Comparison of ENCODE assay signal across 19 cellular contexts in the genomic region with DNA sequence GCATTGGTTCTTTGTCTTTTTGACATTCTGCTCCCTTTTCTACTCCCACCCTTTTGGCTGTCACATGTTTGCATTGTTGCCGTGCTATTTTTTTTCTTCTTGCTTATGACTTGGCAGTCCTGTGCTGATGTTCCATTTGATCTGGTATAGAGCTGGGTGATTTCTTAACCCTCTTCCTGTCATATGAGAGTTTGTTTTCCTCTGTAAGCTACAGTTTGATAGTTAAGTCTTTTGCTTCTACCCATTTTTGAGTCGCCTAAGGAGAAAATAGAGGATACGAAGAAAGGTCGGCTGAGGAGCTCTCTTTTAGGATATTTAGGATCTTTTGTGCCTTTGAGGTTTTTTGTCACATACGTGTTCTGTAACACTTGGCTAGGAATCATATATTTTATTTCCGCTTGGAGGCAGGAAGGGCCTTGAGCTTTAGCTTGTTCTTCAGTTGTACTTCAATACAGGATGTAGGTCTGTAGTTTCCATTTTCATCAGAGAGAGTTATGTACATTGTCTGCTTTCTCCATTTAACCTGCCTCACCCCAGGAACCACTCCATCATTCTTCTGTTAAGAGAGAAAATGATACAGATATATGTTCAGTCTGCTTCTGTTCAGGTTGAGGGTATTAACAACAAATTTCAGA.
DNase-seq lines count a peak whose midpoint lies in the region; ATAC-seq and TF ChIP-seq lines count a peak whose summit lies in the region.
"Had no signal": no experiment of that assay in that cellular context is flagged by ENCODE, and none has a peak within 500 bp of the region (broad histone marks: within the 10 kb centered on the region; RNA-seq: fewer than 3 reads in every experiment).

No MANE protein-coding gene starts in this region.

- no peaks in the 10 kb centered on the region for H3K27me3 Mint-ChIP-seq in CD8-positive, alpha-beta T cell (ENCODE audit: low read depth)
- H3K27me3 Mint-ChIP-seq in activated T-helper 1 cell treated with anti-CD3 and anti-CD28 coated beads, Interleukin-12 subunit alpha, Interleukin-12 subunit beta, Interleukin-2, Interleukin-4 antibody, amounts not matched to agents 30 ng/mL and 10 ng/mL and 1 ng/mL, durations not matched to agents 14 hours and 24 hours and 36 hours (ENCODE audit: insufficient read depth): no peaks in the 10 kb centered on the region

- H3K4me3 Mint-ChIP-seq in CD8-positive, alpha-beta T cell: peak overlapping the region; percentile 70
- peak overlapping the region; percentile 3 for H3K4me3 Mint-ChIP-seq in activated T-helper 1 cell treated with anti-CD3 and anti-CD28 coated beads, Interleukin-12 subunit alpha, Interleukin-12 subunit beta, Interleukin-2, Interleukin-4 antibody, amounts not matched to agents 30 ng/mL and 10 ng/mL and 1 ng/mL, durations not matched to agents 14 hours and 24 hours and 36 hours
- H3K4me3 Mint-ChIP-seq: H9 had no signal

- H3K27ac Mint-ChIP-seq in CD8-positive, alpha-beta T cell: peak overlapping the region; percentile 97
- peak overlapping the region; percentile 90 for H3K27ac Mint-ChIP-seq in activated T-helper 1 cell treated with anti-CD3 and anti-CD28 coated beads, Interleukin-12 subunit alpha, Interleukin-12 subunit beta, Interleukin-2, Interleukin-4 antibody, amounts not matched to agents 30 ng/mL and 10 ng/mL and 1 ng/mL, durations not matched to agents 14 hours and 24 hours and 36 hours
- H3K27ac Mint-ChIP-seq: H9 had no signal

- intact Hi-C loops in CD8-positive, alpha-beta T cell (cut with DNase I, micrococcal nuclease): loop anchor here (1.0 to 10.0 kb wide), 7 partner anchors 13 to 565 kb away; a partner anchor contains a TSS
- intact Hi-C loops in activated T-helper 1 cell treated with anti-CD3 and anti-CD28 coated beads, Interleukin-12 subunit alpha, Interleukin-12 subunit beta, Interleukin-2, Interleukin-4 antibody, amounts not matched to agents 30 ng/mL and 10 ng/mL and 1 ng/mL, durations not matched to agents 14 hours and 24 hours and 36 hours (cut with micrococcal nuclease): no loop called here

- TF ChIP-seq CTCF in CD8-positive, alpha-beta T cell (IDR thresholded peaks at IDR 0.05): no peak
- no peak for TF ChIP-seq CTCF in fibroblast of pulmonary artery (IDR thresholded peaks at IDR 0.05; ENCODE audit: low read length, missing control alignments)

- peak; percentile 19 for DNase-seq in CD1c-positive myeloid dendritic cell (ENCODE audit: extremely low spot score)
- peak in 1 of 7 experiments; percentile 41 for DNase-seq in CD8-positive, alpha-beta T cell
- DNase-seq in activated T-helper 1 cell treated with anti-CD3 and anti-CD28 coated beads, Interleukin-12 subunit alpha, Interleukin-12 subunit beta, Interleukin-2, Interleukin-4 antibody, amounts not matched to agents 30 ng/mL and 10 ng/mL and 1 ng/mL, durations not matched to agents 14 hours and 24 hours and 36 hours (ENCODE audit: low spot score): no peak
- peak; percentile 51 for DNase-seq in fibroblast of pulmonary artery (ENCODE audit: low read depth)
- DNase-seq in iPS-NIHi7 (ENCODE audit: extremely low spot score): no peak
- no peak for DNase-seq in stimulated activated CD4-positive, alpha-beta T cell treated with anti-CD3 and anti-CD28 coated beads, Interleukin-2, amount 100 ng/mL, for 24 hours
- DNase-seq in MV-4-11 (lab: John Stamatoyannopoulos, UW): no peak
- DNase-seq: effector CD8-positive, alpha-beta T cell; H9; IMR-90; NCI-H187 treated with DMSO at 0.1 percent for 48 hours; NCI-H446 treated with DMSO at 0.1 percent for 48 hours; NK-92 treated with Interleukin-12 subunit alpha and Interleukin-12 subunit beta, amount 100 ng/mL, for 24 hours; sigmoid colon had no signal

- H3K4me1 Mint-ChIP-seq in CD8-positive, alpha-beta T cell (ENCODE audit: low read depth): peaks cover 40% of the 10 kb centered on the region
- H3K4me1 Mint-ChIP-seq in activated T-helper 1 cell treated with anti-CD3 and anti-CD28 coated beads, Interleukin-12 subunit alpha, Interleukin-12 subunit beta, Interleukin-2, Interleukin-4 antibody, amounts not matched to agents 30 ng/mL and 10 ng/mL and 1 ng/mL, durations not matched to agents 14 hours and 24 hours and 36 hours (ENCODE audit: low read depth): peaks cover 15% of the 10 kb centered on the region
- H3K4me1 Mint-ChIP-seq: H9 had no signal

- H3K4me3 ChIP-seq in CD8-positive, alpha-beta T cell (ENCODE audit: low read depth, low read length): no peak overlapping the region
- no peak overlapping the region for H3K4me3 ChIP-seq in fibroblast of pulmonary artery (replicated peaks; ENCODE audit: low read depth, low read length)
- H3K4me3 ChIP-seq: breast epithelium, sigmoid colon had no signal

- no peaks in the 10 kb centered on the region for H3K36me3 ChIP-seq in CD8-positive, alpha-beta T cell (ENCODE audit: insufficient read depth, low read length)
- H3K36me3 ChIP-seq: breast epithelium, sigmoid colon had no signal

- CTCF ChIA-PET in CD8-positive, alpha-beta T cell (lab: Charles Lee): interaction anchor here (0.9 to 5.2 kb wide), 13 partner anchors 8 to 151 kb away, joined by 3 to 30 read pairs (median 4); a partner anchor contains a TSS

- no peaks in the 10 kb centered on the region for H3K9me3 ChIP-seq in CD8-positive, alpha-beta T cell (ENCODE audit: low read length)

- POLR2A ChIA-PET in CD8-positive, alpha-beta T cell (lab: Charles Lee): interaction anchor here (0.7 to 2.1 kb wide), 10 partner anchors 8 to 425 kb away, joined by 3 to 13 read pairs (median 5); a partner anchor contains a TSS

- no peaks in the 10 kb centered on the region for H3K27me3 ChIP-seq in CD8-positive, alpha-beta T cell (ENCODE audit: insufficient read depth, low read length)
- H3K27me3 ChIP-seq: breast epithelium, sigmoid colon had no signal

- peak overlapping the region; percentile 65 for H3K27ac ChIP-seq in CD8-positive, alpha-beta T cell (ENCODE audit: low read depth, low read length)
- H3K27ac ChIP-seq: breast epithelium, HL-60, parathyroid adenoma, sigmoid colon had no signal

- peaks cover 30% of the 10 kb centered on the region for H3K36me3 Mint-ChIP-seq in CD8-positive, alpha-beta T cell
- H3K36me3 Mint-ChIP-seq in activated T-helper 1 cell treated with anti-CD3 and anti-CD28 coated beads, Interleukin-12 subunit alpha, Interleukin-12 subunit beta, Interleukin-2, Interleukin-4 antibody, amounts not matched to agents 30 ng/mL and 10 ng/mL and 1 ng/mL, durations not matched to agents 14 hours and 24 hours and 36 hours (ENCODE audit: low read depth): peaks cover 5% of the 10 kb centered on the region

- H3K4me1 ChIP-seq in CD8-positive, alpha-beta T cell (ENCODE audit: insufficient read depth, low read length): peaks cover 23% of the 10 kb centered on the region
- H3K4me1 ChIP-seq: breast epithelium, parathyroid adenoma, sigmoid colon had no signal

- H3K9me3 Mint-ChIP-seq in CD8-positive, alpha-beta T cell: peaks cover 15% of the 10 kb centered on the region
- H3K9me3 Mint-ChIP-seq in activated T-helper 1 cell treated with anti-CD3 and anti-CD28 coated beads, Interleukin-12 subunit alpha, Interleukin-12 subunit beta, Interleukin-2, Interleukin-4 antibody, amounts not matched to agents 30 ng/mL and 10 ng/mL and 1 ng/mL, durations not matched to agents 14 hours and 24 hours and 36 hours: peaks cover 13% of the 10 kb centered on the region

- peak; percentile 84 for ATAC-seq in CD8-positive, alpha-beta T cell
- ATAC-seq in HG02588 (IDR thresholded peaks at IDR 0.05; ENCODE audit: unreplicated experiment): no peak
- ATAC-seq: SK-N-SH treated with all-trans-retinoic acid at 6 μM for 48 hours had no signal

Comparison
In these comparisons a context has a peak if more than half of its experiments do, and no peak if none do; other contexts are left out.
1. DNase-seq: peak in CD1c-positive myeloid dendritic cell (single experiment) and fibroblast of pulmonary artery (single experiment); none in activated T-helper 1 cell treated with anti-CD3 and anti-CD28 coated beads, Interleukin-12 subunit alpha, Interleukin-12 subunit beta, Interleukin-2, Interleukin-4 antibody, amounts not matched to agents 30 ng/mL and 10 ng/mL and 1 ng/mL, durations not matched to agents 14 hours and 24 hours and 36 hours (single experiment), iPS-NIHi7 (single experiment), stimulated activated CD4-positive, alpha-beta T cell treated with anti-CD3 and anti-CD28 coated beads, Interleukin-2, amount 100 ng/mL, for 24 hours (0 of 2) and MV-4-11 (single experiment).